In the genomic region with DNA sequence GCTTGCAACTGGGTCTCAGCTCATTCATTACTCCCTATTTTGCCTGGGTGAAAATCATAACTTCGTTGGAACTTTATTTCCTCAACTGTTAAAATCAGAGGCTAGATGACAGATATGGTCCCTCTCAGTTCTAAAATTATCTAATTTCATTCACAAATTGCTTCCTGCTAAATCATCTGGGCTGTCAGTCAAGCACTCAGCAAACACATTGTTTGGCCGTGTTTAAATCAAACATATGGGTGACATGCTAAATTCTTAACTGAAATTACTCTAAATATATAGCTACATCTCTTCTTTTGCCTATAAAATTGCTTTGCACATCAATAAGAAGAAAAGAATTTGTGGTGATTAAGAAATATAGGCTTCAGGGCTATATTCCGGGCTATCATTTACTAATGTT, we compare ENCODE assay signal across 27 cellular contexts.
"Had no signal": no experiment of that assay in that cellular context is flagged by ENCODE, and none has a peak within 500 bp of the region (broad histone marks: within the 10 kb centered on the region; RNA-seq: fewer than 3 reads in every experiment).

No MANE protein-coding gene starts in this region.

- H3K27ac ChIP-seq: coronary artery, dorsolateral prefrontal cortex, epithelial cell of prostate, esophagus squamous epithelium, gastrocnemius medialis, heart right ventricle, left lung, lower lobe of right lung had no signal

- H3K4me3 Mint-ChIP-seq: memory B cell; naive thymus-derived CD4-positive, alpha-beta T cell; natural killer cell had no signal

- H3K9me3 Mint-ChIP-seq: memory B cell, natural killer cell had no signal

- H3K36me3 ChIP-seq: esophagus squamous epithelium, gastrocnemius medialis, heart right ventricle, left lung, lower lobe of right lung had no signal

- DNase-seq: dermis blood vessel endothelial cell; dorsolateral prefrontal cortex; effector CD4-positive, alpha-beta T cell; effector memory CD4-positive, alpha-beta T cell; erythroblast; esophagus squamous epithelium; foreskin fibroblast; foreskin melanocyte; gastrocnemius medialis; glutamatergic neuron; head of caudate nucleus; heart right ventricle; hippocampal formation; left cardiac atrium; left lung; left ventricle myocardium superior; lower lobe of right lung; mesendoderm; midbrain; naive thymus-derived CD4-positive, alpha-beta T cell; natural killer cell had no signal

- H3K27me3 ChIP-seq: dorsolateral prefrontal cortex, gastrocnemius medialis, heart right ventricle, left lung had no signal

- FAIRE-seq: islet of Langerhans, keratinocyte had no signal

- H3K9me3 ChIP-seq: esophagus squamous epithelium, gastrocnemius medialis, heart right ventricle, left lung, lower lobe of right lung had no signal

- H3K36me3 Mint-ChIP-seq: memory B cell; naive thymus-derived CD4-positive, alpha-beta T cell; natural killer cell had no signal

- H3K4me1 Mint-ChIP-seq: memory B cell, natural killer cell had no signal

- H3K27ac Mint-ChIP-seq: memory B cell; naive thymus-derived CD4-positive, alpha-beta T cell; natural killer cell had no signal

- H3K4me3 ChIP-seq: coronary artery, dorsolateral prefrontal cortex, esophagus squamous epithelium, gastrocnemius medialis, heart right ventricle, left lung, lower lobe of right lung had no signal

- ATAC-seq: esophagus mucosa; gastrocnemius medialis; heart right ventricle; left cardiac atrium; left lung; left ventricle myocardium superior; lower lobe of right lung; naive thymus-derived CD4-positive, alpha-beta T cell; natural killer cell had no signal
